35 cellular contexts compared by ENCODE assay signal in genomic region chr6:34476462-34476861, GRCh38. TPM values are rescaled to one million over a fixed set of nuclear protein-coding genes. Genes with fewer than 3 reads are reported as not detected.
A peak's percentile ranks its signal among the peaks of the same experiment; 100 is the strongest.
DNase-seq lines count a peak whose midpoint lies in the region; ATAC-seq, FAIRE-seq and TF ChIP-seq lines count a peak whose summit lies in the region.
"Had no signal": no experiment of that assay in that cellular context is flagged by ENCODE, and none has a peak within 500 bp of the region (broad histone marks: within the 10 kb centered on the region; RNA-seq: fewer than 3 reads in every experiment).

No MANE protein-coding gene starts in this region.

- DNase-seq in NCI-H1694 (lab: John Stamatoyannopoulos, UW) (peak; percentile 35), NCI-H82 treated with DMSO at 0.1 percent for 48 hours (lab: John Stamatoyannopoulos, UW; ENCODE audit: unreplicated experiment) (peak; percentile 61), kidney (peak; percentile 66), erythroblast (lab: John Stamatoyannopoulos, UW) (no peak), Ammon's horn (ENCODE audit: low spot score) (no peak)
- DNase-seq in naive thymus-derived CD8-positive, alpha-beta T cell, result no peak
- DNase-seq: activated CD4-positive, alpha-beta T cell treated with anti-CD3 and anti-CD28 coated beads, Interleukin-2, amount 50 U/mL, for 1 hour; activated effector memory CD4-positive, alpha-beta T cell treated with anti-CD3 and anti-CD28 coated beads, Interleukin-2, amount 50 U/mL, for 16 hours; activated naive CD8-positive, alpha-beta T cell treated with anti-CD3 and anti-CD28 coated beads for 36 hours; activated T-cell treated with anti-CD3 and anti-CD28 coated beads, Interleukin-2, amount 50 U/mL, for 24 hours; aorta; CD4-positive, alpha-beta T cell; DMS153; H9; hippocampal formation; left colon; mammary epithelial cell; MM.1S; NCI-H1105 treated with DMSO at 0.1 percent for 48 hours; nephron progenitor cell; ovary; Peyer's patch; SHP77 treated with DMSO at 0.1 percent for 48 hours; small intestine; SW 1271; T-helper 9 cell; testis had no signal

- no peak for FAIRE-seq in kidney (lab: Jason Lieb, UNC)
- FAIRE-seq: A204.1, bronchial epithelial cell, colon, GM12891, small intestine had no signal

- H3K4me1 ChIP-seq in BLaER1 (peaks cover 8% of the 10 kb centered on the region), kidney (ENCODE audit: control insufficient read depth in 1 of 2, insufficient read depth in 1 of 2, low read depth in 1 of 2, low read length in 2 of 2) (no peaks in the 10 kb centered on the region)
- H3K4me1 ChIP-seq: Peyer's patch, testis had no signal

- H3K36me3 ChIP-seq in BLaER1 (no peaks in the 10 kb centered on the region), kidney (ENCODE audit: control insufficient read depth in 1 of 2, insufficient read depth in 2 of 2, low read length in 2 of 2) (no peaks in the 10 kb centered on the region)
- H3K36me3 ChIP-seq: ovary, Peyer's patch had no signal

- no peaks in the 10 kb centered on the region for H4K20me1 ChIP-seq in BLaER1

- no peak overlapping the region for H3K27ac Mint-ChIP-seq in naive thymus-derived CD8-positive, alpha-beta T cell
- H3K27ac Mint-ChIP-seq: activated naive CD8-positive, alpha-beta T cell treated with anti-CD3 and anti-CD28 coated beads for 36 hours; activated T-cell treated with anti-CD3 and anti-CD28 coated beads, Interleukin-2, amount 50 U/mL, for 24 hours; CD4-positive, alpha-beta T cell; H9; nephron progenitor cell; stimulated activated naive CD8-positive, alpha-beta T cell treated with anti-CD3 and anti-CD28 coated beads, Interleukin-15, Interleukin-2, amounts not matched to agents 100 ng/mL and 50 ng/mL, for 24 hours had no signal

- H3K9me3 ChIP-seq in BLaER1, result no peaks in the 10 kb centered on the region
- H3K9me3 ChIP-seq in kidney (ENCODE audit: control insufficient read depth in 1 of 2, low read length in 2 of 2), result no peaks in the 10 kb centered on the region
- H3K9me3 ChIP-seq: ovary, Peyer's patch, testis had no signal

- peak overlapping the region; percentile 17; the same call in 1 of the 2 replicates for H3K4me2 ChIP-seq in BLaER1

- H3K4me3 Mint-ChIP-seq in naive thymus-derived CD8-positive, alpha-beta T cell, result no peak overlapping the region
- H3K4me3 Mint-ChIP-seq: activated naive CD8-positive, alpha-beta T cell treated with anti-CD3 and anti-CD28 coated beads for 36 hours; activated T-cell treated with anti-CD3 and anti-CD28 coated beads, Interleukin-2, amount 50 U/mL, for 24 hours; CD4-positive, alpha-beta T cell; nephron progenitor cell; stimulated activated naive CD8-positive, alpha-beta T cell treated with anti-CD3 and anti-CD28 coated beads, Interleukin-15, Interleukin-2, amounts not matched to agents 100 ng/mL and 50 ng/mL, for 24 hours had no signal

- intact Hi-C loops in kidney (cut with DNase I), result no loop called here

- H3K9me3 Mint-ChIP-seq in naive thymus-derived CD8-positive, alpha-beta T cell, result no peaks in the 10 kb centered on the region
- H3K9me3 Mint-ChIP-seq: activated naive CD8-positive, alpha-beta T cell treated with anti-CD3 and anti-CD28 coated beads for 36 hours; activated T-cell treated with anti-CD3 and anti-CD28 coated beads, Interleukin-2, amount 50 U/mL, for 24 hours; CD4-positive, alpha-beta T cell; stimulated activated naive CD8-positive, alpha-beta T cell treated with anti-CD3 and anti-CD28 coated beads, Interleukin-15, Interleukin-2, amounts not matched to agents 100 ng/mL and 50 ng/mL, for 24 hours had no signal

- ATAC-seq in naive thymus-derived CD8-positive, alpha-beta T cell, result no peak
- no peak for ATAC-seq in HG02973 (IDR thresholded peaks at IDR 0.05; ENCODE audit: unreplicated experiment)
- ATAC-seq: left colon had no signal

- H3K9ac ChIP-seq in BLaER1, result no peak overlapping the region
- no peak overlapping the region for H3K9ac ChIP-seq in kidney (ENCODE audit: low read length in 2 of 2)

- TF ChIP-seq POLR2A in erythroblast (IDR thresholded peaks at IDR 0.05; ENCODE audit: low read length), result no peak

- H3K27me3 Mint-ChIP-seq in naive thymus-derived CD8-positive, alpha-beta T cell, result peaks cover 0 to 1% (median 0%) of the 10 kb centered on the region in 5 donors
- H3K27me3 Mint-ChIP-seq: activated naive CD8-positive, alpha-beta T cell treated with anti-CD3 and anti-CD28 coated beads for 36 hours; activated T-cell treated with anti-CD3 and anti-CD28 coated beads, Interleukin-2, amount 50 U/mL, for 24 hours; CD4-positive, alpha-beta T cell; stimulated activated naive CD8-positive, alpha-beta T cell treated with anti-CD3 and anti-CD28 coated beads, Interleukin-15, Interleukin-2, amounts not matched to agents 100 ng/mL and 50 ng/mL, for 24 hours had no signal

- POLR2A ChIA-PET in naive thymus-derived CD8-positive, alpha-beta T cell (lab: Charles Lee), result no interaction called here

- no peaks in the 10 kb centered on the region for H3K36me3 Mint-ChIP-seq in naive thymus-derived CD8-positive, alpha-beta T cell
- H3K36me3 Mint-ChIP-seq: activated naive CD8-positive, alpha-beta T cell treated with anti-CD3 and anti-CD28 coated beads for 36 hours had no signal

- no peaks in the 10 kb centered on the region for H3K4me1 Mint-ChIP-seq in naive thymus-derived CD8-positive, alpha-beta T cell
- H3K4me1 Mint-ChIP-seq: activated naive CD8-positive, alpha-beta T cell treated with anti-CD3 and anti-CD28 coated beads for 36 hours had no signal

- H3K27ac ChIP-seq in BLaER1 (no peak overlapping the region), kidney (ENCODE audit: low read depth in 2 of 2, low read length in 2 of 2) (no peak overlapping the region)
- H3K27ac ChIP-seq: ovary, Peyer's patch, testis, VCaP had no signal

- H3K4me3 ChIP-seq in BLaER1, result no peak overlapping the region
- no peak overlapping the region for H3K4me3 ChIP-seq in kidney (ENCODE audit: low read length in 2 of 2)
- H3K4me3 ChIP-seq: ovary, Peyer's patch, testis had no signal

- no peak for TF ChIP-seq CTCF in kidney (IDR thresholded peaks at IDR 0.05; ENCODE audit: borderline replicate concordance, extremely low read depth, insufficient read depth)

- no peaks in the 10 kb centered on the region for H3K27me3 ChIP-seq in BLaER1
- H3K27me3 ChIP-seq: ovary, Peyer's patch, testis had no signal

RNA-seq across cellular contexts. Expression of gene PACSIN1, which starts 10.6 kb away (rescaled TPM):
- 1.7 TPM for total RNA-seq in kidney
- 4.1 TPM for polyA plus RNA-seq in kidney (ENCODE audit: insufficient read depth, low read depth, low replicate concordance)
- total RNA-seq in naive thymus-derived CD8-positive, alpha-beta T cell, result under 1 TPM; 0.41 to 0.47 TPM
- polyA plus RNA-seq in naive thymus-derived CD8-positive, alpha-beta T cell, result under 1 TPM; 0.06 to 0.82 (median 0.07) TPM
- total RNA-seq: bronchial epithelial cell, mammary epithelial cell had no signal

RNA-seq across cellular contexts. Expression of gene RPS10, which starts 50.6 kb away (rescaled TPM):
- 1,138 TPM for total RNA-seq in kidney
- polyA plus RNA-seq in kidney (ENCODE audit: insufficient read depth, low read depth, low replicate concordance), result 2,105 TPM
- total RNA-seq in naive thymus-derived CD8-positive, alpha-beta T cell, result 1,000 to 10,000 TPM; 2,574 to 2,591 TPM
- 1,000 to 10,000 TPM; 2,314 to 2,962 (median 2,356) TPM for polyA plus RNA-seq in naive thymus-derived CD8-positive, alpha-beta T cell

Comparison
In these comparisons a context has a peak if more than half of its experiments do, and no peak if none do; other contexts are left out.
1. DNase-seq: peak in NCI-H1694 (single experiment), NCI-H82 treated with DMSO at 0.1 percent for 48 hours (single experiment) and kidney (single experiment); none in erythroblast (0 of 2), naive thymus-derived CD8-positive, alpha-beta T cell (0 of 10) and Ammon's horn (single experiment).